ENCODE assay signal across 9 cellular contexts in the genomic region with DNA sequence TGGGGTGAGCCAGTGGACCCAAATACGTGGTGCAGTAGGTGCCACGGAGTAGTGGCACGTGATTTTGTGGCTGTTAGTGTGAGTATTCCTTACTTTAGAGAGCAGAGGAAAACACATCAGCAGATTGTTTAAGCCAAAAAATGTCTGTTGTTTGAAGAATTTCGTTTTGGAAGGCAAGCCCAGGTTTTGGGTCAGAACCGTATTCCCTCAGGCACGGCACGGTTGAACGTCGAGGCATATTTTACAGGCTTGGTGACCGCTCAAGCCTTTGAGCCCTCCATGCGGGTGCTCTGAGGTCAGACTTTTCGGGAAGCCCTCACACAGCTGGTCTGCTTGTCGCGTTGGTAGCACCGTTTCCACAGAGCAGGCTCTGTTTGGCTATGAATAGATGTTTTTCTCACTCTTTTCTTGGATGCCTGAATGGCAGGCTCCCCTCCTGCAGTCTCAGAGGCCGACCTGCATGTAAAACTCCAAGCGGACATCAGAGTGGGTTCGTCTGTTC. TPM values are rescaled to one million over a fixed set of nuclear protein-coding genes. Genes with fewer than 3 reads are reported as not detected.
DNase-seq lines count a peak whose midpoint lies in the region; FAIRE-seq and TF ChIP-seq lines count a peak whose summit lies in the region.
"Had no signal": no experiment of that assay in that cellular context is flagged by ENCODE, and none has a peak within 500 bp of the region (broad histone marks: within the 10 kb centered on the region; RNA-seq: fewer than 3 reads in every experiment).

No MANE protein-coding gene starts in this region.

- TF ChIP-seq POLR2A in Peyer's patch (IDR thresholded peaks at IDR 0.05) (no peak), esophagus muscularis mucosa (IDR thresholded peaks at IDR 0.05; ENCODE audit: low read depth) (no peak)

- H3K4me1 Mint-ChIP-seq in activated CD4-positive, alpha-beta T cell treated with anti-CD3 and anti-CD28 coated beads, Interleukin-2, amount 10 ng/mL, durations not matched to agents 7 days and 5 days, result peaks cover 32% of the 10 kb centered on the region

- WGBS in esophagus muscularis mucosa, result 65% methylated on average over 18 of the region's 18 CpGs

- no peak overlapping the region for H3K27ac Mint-ChIP-seq in activated CD4-positive, alpha-beta T cell treated with anti-CD3 and anti-CD28 coated beads, Interleukin-2, amount 10 ng/mL, durations not matched to agents 7 days and 5 days

- H3K27me3 ChIP-seq in Peyer's patch (no peaks in the 10 kb centered on the region), esophagus muscularis mucosa (no peaks in the 10 kb centered on the region), neutrophil (no peaks in the 10 kb centered on the region)

- H3K4me3 ChIP-seq in Peyer's patch, result no peak overlapping the region
- H3K4me3 ChIP-seq in esophagus muscularis mucosa, result no peak overlapping the region
- H3K4me3 ChIP-seq in neutrophil (ENCODE audit: low read depth in 1 of 2, low read length in 1 of 2), result no peak overlapping the region

- peak overlapping the region; percentile 73 to 91 (median 83) for H3K27ac ChIP-seq in Peyer's patch
- peak overlapping the region; percentile 80 to 87 (median 83) for H3K27ac ChIP-seq in esophagus muscularis mucosa (replicated peaks in 1 of 4)
- H3K27ac ChIP-seq in neutrophil, result peak overlapping the region; percentile 73

- H3K4me3 Mint-ChIP-seq in activated CD4-positive, alpha-beta T cell treated with anti-CD3 and anti-CD28 coated beads, Interleukin-2, amount 10 ng/mL, durations not matched to agents 7 days and 5 days, result no peak overlapping the region

- no peaks in the 10 kb centered on the region for H3K9me3 Mint-ChIP-seq in activated CD4-positive, alpha-beta T cell treated with anti-CD3 and anti-CD28 coated beads, Interleukin-2, amount 10 ng/mL, durations not matched to agents 7 days and 5 days

- POLR2A ChIA-PET in activated CD4-positive, alpha-beta T cell treated with anti-CD3 and anti-CD28 coated beads, Interleukin-2, amount 10 ng/mL, durations not matched to agents 7 days and 5 days (lab: Charles Lee), result no interaction called here

- H3K9me3 ChIP-seq in Peyer's patch (no peaks in the 10 kb centered on the region), esophagus muscularis mucosa (no peaks in the 10 kb centered on the region), neutrophil (no peaks in the 10 kb centered on the region)

- H3K27me3 Mint-ChIP-seq in activated CD4-positive, alpha-beta T cell treated with anti-CD3 and anti-CD28 coated beads, Interleukin-2, amount 10 ng/mL, durations not matched to agents 7 days and 5 days, result no peaks in the 10 kb centered on the region

- no peak for TF ChIP-seq EP300 in esophagus muscularis mucosa (IDR thresholded peaks at IDR 0.05)

- FAIRE-seq in D721Med (lab: Jason Lieb, UNC), result no peak

- H3K4me1 ChIP-seq in Peyer's patch, result peaks cover 27 to 78% (median 38%) of the 10 kb centered on the region in 4 donors
- H3K4me1 ChIP-seq in esophagus muscularis mucosa, result peaks cover 59 to 98% (median 96%) of the 10 kb centered on the region in 4 donors
- H3K4me1 ChIP-seq in neutrophil (ENCODE audit: control insufficient read depth in 1 of 2, insufficient read depth in 1 of 2, low read depth in 1 of 2, low read length in 1 of 2), result peaks cover 57 to 60% of the 10 kb centered on the region in 2 experiments

- H3K36me3 ChIP-seq in Peyer's patch (no peaks in the 10 kb centered on the region), esophagus muscularis mucosa (peaks cover 0 to 6% (median 0%) of the 10 kb centered on the region in 4 donors), neutrophil (peaks cover 26% of the 10 kb centered on the region)

- TF ChIP-seq CTCF in Peyer's patch (IDR thresholded peaks at IDR 0.05) (no peak), esophagus muscularis mucosa (IDR thresholded peaks at IDR 0.05) (no peak), neutrophil (IDR thresholded peaks at IDR 0.05) (no peak), D721Med (IDR thresholded peaks at IDR 0.05; ENCODE audit: insufficient read depth, missing control alignments) (no peak), GM13977 (IDR thresholded peaks at IDR 0.05; ENCODE audit: extremely low read depth, insufficient read depth, missing control alignments) (no peak)

- CTCF ChIA-PET in activated CD4-positive, alpha-beta T cell treated with anti-CD3 and anti-CD28 coated beads, Interleukin-2, amount 10 ng/mL, durations not matched to agents 7 days and 5 days (lab: Charles Lee), result no interaction called here

- in situ Hi-C loops in GM13977 (cut with MboI; ENCODE audit: low pct_unique_long_range_greater_than_20kb, low sequenced_read_pairs, unreplicated experiment), result no loop called here

- H3K36me3 Mint-ChIP-seq in activated CD4-positive, alpha-beta T cell treated with anti-CD3 and anti-CD28 coated beads, Interleukin-2, amount 10 ng/mL, durations not matched to agents 7 days and 5 days (ENCODE audit: low read depth), result no peaks in the 10 kb centered on the region

- intact Hi-C loops in esophagus muscularis mucosa (cut with DNase I), result no loop called here

- peak; percentile 67 for DNase-seq in AG08395 (ENCODE audit: low spot score)
- no peak for DNase-seq in Peyer's patch
- no peak for DNase-seq in esophagus muscularis mucosa (ENCODE audit: extremely low spot score)
- DNase-seq in D721Med (ENCODE audit: insufficient read length, low spot score), result no peak
- no peak for DNase-seq in NCI-H2227 treated with DMSO at 0.1 percent for 48 hours (lab: John Stamatoyannopoulos, UW)
- DNase-seq in GM13977 (ENCODE audit: low spot score), result no peak
- no peak for DNase-seq in activated CD4-positive, alpha-beta T cell treated with anti-CD3 and anti-CD28 coated beads, Interleukin-2, amount 10 ng/mL, durations not matched to agents 7 days and 5 days
- DNase-seq: DMS153 had no signal

RNA-seq across cellular contexts. Expression of a gene that starts 27.2 kb away (rescaled TPM):
- total RNA-seq in Peyer's patch, result 10 to 100 TPM; 38.4 to 77.6 (median 46.9) TPM
- total RNA-seq in esophagus muscularis mucosa, result 10 to 100 TPM; 14.1 to 21.9 (median 15.1) TPM
- total RNA-seq in activated CD4-positive, alpha-beta T cell treated with anti-CD3 and anti-CD28 coated beads, Interleukin-2, amount 10 ng/mL, durations not matched to agents 7 days and 5 days, result 1 to 10 TPM; 7.0 to 8.0 TPM
